Comparison of ENCODE assay signal across 9 cellular contexts in the genomic region with DNA sequence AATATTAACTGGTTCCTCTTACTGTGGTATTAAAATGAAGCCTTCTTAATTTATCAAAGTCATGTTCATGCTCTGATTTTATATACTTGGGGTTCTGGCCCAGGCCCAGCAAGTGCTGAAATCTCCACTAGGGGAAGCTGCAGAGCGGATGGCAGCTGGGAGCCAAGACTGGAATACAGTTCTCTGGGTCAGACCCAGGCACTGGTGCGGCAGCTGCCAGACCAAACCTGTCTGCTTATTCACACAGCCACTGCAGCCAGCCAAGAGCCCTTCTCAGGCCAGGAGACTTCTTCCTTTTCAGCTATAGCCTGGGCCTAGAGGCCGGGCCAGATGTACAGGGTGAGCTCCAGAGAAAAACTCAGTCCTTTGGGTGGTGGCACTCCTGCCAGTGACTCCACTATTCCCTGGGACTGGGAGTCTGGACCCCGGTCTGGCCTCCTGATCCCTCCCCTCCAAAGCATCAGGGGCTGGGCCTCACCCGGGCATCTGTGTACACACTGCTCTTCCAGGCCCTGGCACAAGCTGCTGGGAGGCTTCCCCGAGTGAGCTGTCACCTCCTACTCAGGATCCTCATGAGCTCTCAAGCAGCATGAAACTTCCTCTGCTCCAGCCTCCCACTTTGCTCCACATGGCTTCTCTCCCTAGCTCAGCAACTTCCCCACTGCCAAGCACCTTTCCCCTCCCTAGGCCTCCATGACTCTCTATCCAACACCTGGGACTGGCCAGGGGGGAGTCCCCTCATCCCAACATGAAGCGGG. TPM values are rescaled to one million over a fixed set of nuclear protein-coding genes. Genes with fewer than 3 reads are reported as not detected.
A peak's percentile ranks its signal among the peaks of the same experiment; 100 is the strongest.
DNase-seq lines count a peak whose midpoint lies in the region; TF ChIP-seq lines count a peak whose summit lies in the region.
"Had no signal": no experiment of that assay in that cellular context is flagged by ENCODE, and none has a peak within 500 bp of the region (broad histone marks: within the 10 kb centered on the region; RNA-seq: fewer than 3 reads in every experiment).

No MANE protein-coding gene starts in this region.

- WGBS in prostate gland: 29% methylated on average over 7 of the region's 7 CpGs

- H3K9me3 Mint-ChIP-seq in glutamatergic neuron (ENCODE audit: unreplicated experiment): peaks cover 3% of the 10 kb centered on the region

- peaks cover 64% of the 10 kb centered on the region for H3K4me1 ChIP-seq in prostate gland (replicated peaks)

- intact Hi-C loops in prostate gland (cut with DNase I): no loop called here

- POLR2A ChIA-PET in RWPE1 (lab: Yijun Ruan, JAX; ENCODE audit: low non-redundant PET): no interaction called here

- peak overlapping the region; percentile 38 for H3K27ac Mint-ChIP-seq in glutamatergic neuron (ENCODE audit: unreplicated experiment)

- no peak for TF ChIP-seq POLR2A in prostate gland (IDR thresholded peaks at IDR 0.05)

- peaks cover 31% of the 10 kb centered on the region for H3K4me1 Mint-ChIP-seq in glutamatergic neuron (ENCODE audit: low read depth, unreplicated experiment)

- H3K27me3 ChIP-seq in prostate gland (replicated peaks; ENCODE audit: insufficient read depth): no peaks in the 10 kb centered on the region

- no peak overlapping the region for H3K4me3 ChIP-seq in prostate gland

- TF ChIP-seq CTCF in RWPE1 (conservative IDR thresholded peaks at IDR 0.05; ENCODE audit: low read depth) (peak; percentile 25), glutamatergic neuron (IDR thresholded peaks at IDR 0.05; ENCODE audit: partially characterized antibody, unreplicated experiment) (peak; percentile 34), prostate gland (IDR thresholded peaks at IDR 0.05) (peak in 3 of 4 experiments; percentile 40 to 77 (median 65))

- H3K27ac ChIP-seq in RWPE1 (peak overlapping the region; percentile 53), prostate gland (peak overlapping the region; percentile 91 to 92)

- H3K36me3 ChIP-seq in prostate gland: no peaks in the 10 kb centered on the region

- DNase-seq in ELR (ENCODE audit: low read depth): peak; percentile 46
- no peak for DNase-seq in RWPE1 (ENCODE audit: low spot score)
- DNase-seq in glutamatergic neuron: peak; percentile 45
- peak; percentile 82 for DNase-seq in prostate gland (ENCODE audit: low spot score)
- DNase-seq in NCI-H2227 treated with DMSO at 0.1 percent for 48 hours (lab: John Stamatoyannopoulos, UW): no peak
- no peak for DNase-seq in SKM-1 treated with dmso at 0.1 percent for 144 hours (lab: John Stamatoyannopoulos, UW; ENCODE audit: unreplicated experiment)
- DNase-seq in DMS114 treated with DMSO at 0.1 percent for 48 hours (lab: John Stamatoyannopoulos, UW; ENCODE audit: unreplicated experiment): no peak
- no peak for DNase-seq in SW480 (ENCODE audit: low spot score)

- CTCF ChIA-PET in RWPE1 (lab: Yijun Ruan, JAX): interaction anchor here (0.6 to 1.6 kb wide), 4 partner anchors 8 to 42 kb away, joined by 3 to 6 read pairs (median 4); no protein-coding TSS in a partner anchor

- H3K27me3 Mint-ChIP-seq in glutamatergic neuron (ENCODE audit: unreplicated experiment): peaks cover 3% of the 10 kb centered on the region

- no peaks in the 10 kb centered on the region for H3K9me3 ChIP-seq in prostate gland

- H3K4me3 Mint-ChIP-seq in glutamatergic neuron (ENCODE audit: unreplicated experiment): no peak overlapping the region

- H3K36me3 Mint-ChIP-seq in glutamatergic neuron (ENCODE audit: unreplicated experiment): no peaks in the 10 kb centered on the region

RNA-seq across cellular contexts. Expression of a gene that starts 24.4 kb away (rescaled TPM):
- total RNA-seq in glutamatergic neuron (ENCODE audit: unreplicated experiment) (111 TPM), prostate gland (100 to 1,000 TPM in 1 of 2 donors, 10 to 100 TPM in 1; 98.3 to 138 TPM)

RNA-seq across cellular contexts. Expression of a gene that starts 25.6 kb away (rescaled TPM):
- total RNA-seq in glutamatergic neuron (ENCODE audit: unreplicated experiment) (6.0 TPM), prostate gland (10 to 100 TPM; 11.4 to 35.6 TPM)

RNA-seq across cellular contexts. Expression of a gene that starts 26.8 kb away (rescaled TPM):
- total RNA-seq in glutamatergic neuron (ENCODE audit: unreplicated experiment) (not detected), prostate gland (1 to 10 TPM in 1 of 2 donors, not detected in 1; 1.5 TPM)
- total RNA-seq: HT1080 had no signal

RNA-seq across cellular contexts. Expression of a gene that starts 40.3 kb away (rescaled TPM):
- total RNA-seq in glutamatergic neuron (ENCODE audit: unreplicated experiment) (4.6 TPM), prostate gland (10 to 100 TPM; 20.3 to 69.8 TPM)

Comparison
In these comparisons a context has a peak if more than half of its experiments do, and no peak if none do; other contexts are left out.
1. DNase-seq: peak in ELR (single experiment), glutamatergic neuron (single experiment) and prostate gland (single experiment); none in RWPE1 (single experiment), NCI-H2227 treated with DMSO at 0.1 percent for 48 hours (single experiment), SKM-1 treated with dmso at 0.1 percent for 144 hours (single experiment), DMS114 treated with DMSO at 0.1 percent for 48 hours (single experiment) and SW480 (single experiment).
2. Peak in every context shown above with its lines, with median percentiles within 50 percentile points of each other: CTCF ChIP-seq.